ENCODE assay signal across 19 cellular contexts in genomic region chrX:1903380-1903935, GRCh38.
DNase-seq lines count a peak whose midpoint lies in the region; ATAC-seq, FAIRE-seq and TF ChIP-seq lines count a peak whose summit lies in the region.
"Had no signal": no experiment of that assay in that cellular context is flagged by ENCODE, and none has a peak within 500 bp of the region (broad histone marks: within the 10 kb centered on the region; RNA-seq: fewer than 3 reads in every experiment).

No MANE protein-coding gene starts in this region.

- H3K79me2 ChIP-seq in GM23338 (replicated peaks; ENCODE audit: insufficient read depth): no peaks in the 10 kb centered on the region

- H2AFZ ChIP-seq in GM23338: peak overlapping the region; percentile 76; the same call in 1 of the 2 replicates

- TF ChIP-seq CTCF in A549 (IDR thresholded peaks at IDR 0.05): no peak
- no peak for TF ChIP-seq CTCF in GM23338 (conservative IDR thresholded peaks at IDR 0.05; ENCODE audit: low read depth in 2 of 2)
- TF ChIP-seq CTCF in GM10248 (IDR thresholded peaks at IDR 0.05; ENCODE audit: control extremely low read depth, extremely low read depth, low read depth, missing control alignments): no peak

- H3K9me3 Mint-ChIP-seq in GM23338: peaks cover 7% of the 10 kb centered on the region; the same call in 2 of the 3 replicates
- H3K9me3 Mint-ChIP-seq: central memory CD8-positive, alpha-beta T cell had no signal

- H3K27me3 Mint-ChIP-seq in GM23338 (ENCODE audit: insufficient read depth, low read depth, poor library complexity): no peaks in the 10 kb centered on the region
- H3K27me3 Mint-ChIP-seq: central memory CD8-positive, alpha-beta T cell had no signal

- 2% methylated on average over 15 of the region's 15 CpGs for WGBS in A549 (ENCODE audit: missing lambda C conversion rate)

- H3K36me3 ChIP-seq in GM23338 (ENCODE audit: insufficient read depth): no peaks in the 10 kb centered on the region
- H3K36me3 ChIP-seq: tibial nerve had no signal

- H3F3A ChIP-seq in GM23338 (replicated peaks; ENCODE audit: low read depth): no peaks in the 10 kb centered on the region

- DNase-seq in A549 (ENCODE audit: low read depth in 1 of 2, low spot score in 1 of 2) (peak; percentile 76 to 91), GM23338 (ENCODE audit: low spot score) (no peak), RKO (ENCODE audit: low spot score) (peak; percentile 91), dedifferentiated amniotic fluid mesenchymal stem cell (ENCODE audit: extremely low spot score) (peak; percentile 31), GM10248 (ENCODE audit: extremely low spot score) (no peak), NCI-H1694 treated with DMSO at 0.1 percent for 48 hours (lab: John Stamatoyannopoulos, UW) (no peak)
- DNase-seq: activated naive CD4-positive, alpha-beta T cell; AML-193; DMS53; head of caudate nucleus; left cardiac atrium; NCI-H1417; NCI-H526 had no signal

- H3K27me3 ChIP-seq in GM23338 (ENCODE audit: insufficient read depth): no peaks in the 10 kb centered on the region
- H3K27me3 ChIP-seq: tibial nerve had no signal

- CTCF ChIA-PET in A549 (lab: Yijun Ruan, JAX): no interaction called here
- CTCF ChIA-PET in GM10248 (lab: Yijun Ruan, JAX): no interaction called here

- 0 out of 3 replicates have a peak, but pooled peaks cover 6% of the 10 kb centered on the region for H3K36me3 Mint-ChIP-seq in GM23338 (ENCODE audit: low read depth)
- H3K36me3 Mint-ChIP-seq: IgD-negative memory B cell had no signal

- H3K4me2 ChIP-seq in A549 (peak overlapping the region; percentile 87), GM23338 (no peak overlapping the region)

- peak; percentile 92 to 93 for ATAC-seq in A549
- no peak for ATAC-seq in GM23338
- no peak for ATAC-seq in GM18870 (IDR thresholded peaks at IDR 0.05; ENCODE audit: unreplicated experiment)
- no peak for ATAC-seq in HG02884 (IDR thresholded peaks at IDR 0.05; ENCODE audit: unreplicated experiment)

- no peaks in the 10 kb centered on the region; the same call in 1 of the 2 replicates for H4K20me1 ChIP-seq in GM23338 (replicated peaks; ENCODE audit: insufficient read depth)

- 0 out of 2 replicates have a peak, but pooled peaks cover 5% of the 10 kb centered on the region for H3K9me2 ChIP-seq in GM23338 (ENCODE audit: insufficient read depth)

- peak; percentile 80 to 82; a peak in 4 of 5 replicates for TF ChIP-seq EP300 in A549 (IDR thresholded peaks at IDR 0.05)

- H3K4me1 ChIP-seq in A549: peaks cover 20% of the 10 kb centered on the region
- H3K4me1 ChIP-seq in GM23338 (ENCODE audit: insufficient read depth): no peaks in the 10 kb centered on the region
- H3K4me1 ChIP-seq: tibial nerve had no signal

- TF ChIP-seq POLR2A in A549 (IDR thresholded peaks at IDR 0.05; ENCODE audit: low read length): no peak

- 0 out of 3 replicates have a peak, but pooled peaks cover 4% of the 10 kb centered on the region for H3K9me3 ChIP-seq in A549

- TF ChIP-seq RAD21 in A549 (conservative IDR thresholded peaks at IDR 0.05 in 1 of 2, IDR thresholded peaks at IDR 0.05 in 1 of 2): peak; percentile 6 to 54; a peak in 3 of 5 replicates

- H3K27ac Mint-ChIP-seq in GM23338: no peak overlapping the region
- H3K27ac Mint-ChIP-seq: IgD-negative memory B cell, progenitor cell of endocrine pancreas had no signal

- H3K4me1 Mint-ChIP-seq in GM23338: peaks cover 14% of the 10 kb centered on the region; the same call in 2 of the 3 replicates
- H3K4me1 Mint-ChIP-seq: central memory CD8-positive, alpha-beta T cell; IgD-negative memory B cell had no signal

- POLR2A ChIA-PET in A549 (lab: Yijun Ruan, JAX) (no interaction called here), GM10248 (lab: Yijun Ruan, JAX) (no interaction called here)

- H3K4me3 Mint-ChIP-seq in GM23338: no peak overlapping the region
- H3K4me3 Mint-ChIP-seq: central memory CD8-positive, alpha-beta T cell; IgD-negative memory B cell had no signal

- FAIRE-seq in A549 (lab: Jason Lieb, UNC): peak; percentile 81

- H3K27ac ChIP-seq in A549: peak overlapping the region; percentile 87 to 91
- H3K27ac ChIP-seq in GM23338 (ENCODE audit: low read depth): no peak overlapping the region
- H3K27ac ChIP-seq: tibial nerve had no signal

- H3K4me3 ChIP-seq in A549 (peak overlapping the region; percentile 35), GM23338 (no peak overlapping the region)
- H3K4me3 ChIP-seq: tibial nerve had no signal

TF ChIP-seq in A549, 52 proteins besides CTCF, POLR2A, EP300 and RAD21 (continues in another document):
- TF ChIP-seq ZFP36 (IDR thresholded peaks at IDR 0.05; ENCODE audit: borderline replicate concordance, partially characterized antibody) (no peak), SMC3 (IDR thresholded peaks at IDR 0.05) (peak; percentile 33; the same call in 1 of the 3 replicates), ATOH8 (CRISPR knock-in tag; IDR thresholded peaks at IDR 0.05; ENCODE audit: low read depth) (no peak), ZNF302 (CRISPR knock-in tag; IDR thresholded peaks at IDR 0.05) (no peak), BCL3 (IDR thresholded peaks at IDR 0.05) (peak; percentile 74; the same call in 1 of the 3 replicates), ZC3H11A (IDR thresholded peaks at IDR 0.05) (no peak), SREBF2 (IDR thresholded peaks at IDR 0.05) (no peak), CEBPB (IDR thresholded peaks at IDR 0.05) (peak; percentile 61 to 89), HES2 (IDR thresholded peaks at IDR 0.05) (peak; percentile 55; the same call in 1 of the 2 replicates), TP53 (CRISPR knock-in tag; IDR thresholded peaks at IDR 0.05) (no peak), FOXS1 (CRISPR knock-in tag; IDR thresholded peaks at IDR 0.05) (no peak)

TF ChIP-seq in GM23338, 12 proteins besides CTCF, POLR2A, EP300 and RAD21 (continues in another document):
- no peak for TF ChIP-seq JUNB (IDR thresholded peaks at IDR 0.05; ENCODE audit: unreplicated experiment)
- TF ChIP-seq REST (IDR thresholded peaks at IDR 0.05; ENCODE audit: unreplicated experiment): no peak
- no peak for TF ChIP-seq ETS1 (IDR thresholded peaks at IDR 0.05)
- no peak for TF ChIP-seq POLR2AphosphoS5 (IDR thresholded peaks at IDR 0.05; ENCODE audit: low read depth)
- TF ChIP-seq ZNF114 (CRISPR knock-in tag; IDR thresholded peaks at IDR 0.05): no peak
- no peak for TF ChIP-seq NANOG (IDR thresholded peaks at IDR 0.05; ENCODE audit: borderline replicate concordance)
- no peak for TF ChIP-seq CREB1 (CRISPR knock-in tag; IDR thresholded peaks at IDR 0.05; ENCODE audit: low read depth)
- TF ChIP-seq STAT1 (IDR thresholded peaks at IDR 0.05; ENCODE audit: unreplicated experiment): no peak
- no peak for TF ChIP-seq EZH2 (IDR thresholded peaks at IDR 0.05; ENCODE audit: low read depth, unreplicated experiment)

Comparison
In these comparisons a context has a peak if more than half of its experiments do, and no peak if none do; other contexts are left out.
1. ATAC-seq: peak in A549 (2 of 2); none in GM23338 (single experiment), GM18870 (single experiment) and HG02884 (single experiment).
2. DNase-seq: peak in A549 (2 of 2), RKO (single experiment) and dedifferentiated amniotic fluid mesenchymal stem cell (single experiment); none in GM23338 (single experiment), GM10248 (single experiment) and NCI-H1694 treated with DMSO at 0.1 percent for 48 hours (single experiment).